Comparison of ENCODE assay signal across 8 cellular contexts in the genomic region with DNA sequence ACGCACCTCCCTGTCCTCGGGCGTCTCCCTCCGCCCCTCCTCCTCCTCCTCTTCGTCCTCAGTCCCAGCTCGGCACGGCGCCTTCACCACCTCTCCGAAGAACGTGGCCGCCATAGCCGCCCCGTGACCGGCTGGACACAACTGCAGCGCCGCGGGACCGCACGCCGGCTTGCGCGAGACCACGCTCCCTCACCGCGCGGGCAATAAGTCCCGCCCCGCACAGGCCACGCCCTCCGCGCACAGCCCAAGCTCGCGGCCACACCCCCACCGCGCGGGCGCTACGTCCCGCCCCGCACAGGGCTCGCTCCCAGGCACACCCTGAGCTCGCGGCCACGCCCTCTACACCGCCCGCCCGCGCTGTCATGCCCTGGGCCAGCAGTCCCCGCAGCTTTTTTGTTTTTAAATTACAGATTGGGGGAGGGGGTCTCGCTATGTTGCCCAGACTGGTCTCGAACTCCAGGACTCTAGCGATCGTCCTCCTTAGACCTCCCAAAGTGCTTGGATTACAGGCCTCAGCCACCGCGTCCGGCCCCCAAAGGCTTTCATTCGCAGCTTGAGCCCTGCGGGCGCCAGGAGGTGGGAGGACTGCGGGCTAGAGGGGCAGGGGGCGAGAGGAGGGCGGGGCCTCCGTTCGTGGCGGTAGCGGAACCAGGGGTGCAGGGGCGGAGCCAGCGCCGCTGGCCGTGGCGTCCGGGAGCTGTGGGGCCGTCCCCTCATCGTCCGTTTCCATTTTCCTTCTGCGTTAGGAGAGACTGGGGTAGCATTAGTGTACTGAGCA. TPM values are rescaled to one million over a fixed set of nuclear protein-coding genes. Genes with fewer than 3 reads are reported as not detected.
DNase-seq lines count a peak whose midpoint lies in the region; ATAC-seq and TF ChIP-seq lines count a peak whose summit lies in the region.

A gene with protein sequence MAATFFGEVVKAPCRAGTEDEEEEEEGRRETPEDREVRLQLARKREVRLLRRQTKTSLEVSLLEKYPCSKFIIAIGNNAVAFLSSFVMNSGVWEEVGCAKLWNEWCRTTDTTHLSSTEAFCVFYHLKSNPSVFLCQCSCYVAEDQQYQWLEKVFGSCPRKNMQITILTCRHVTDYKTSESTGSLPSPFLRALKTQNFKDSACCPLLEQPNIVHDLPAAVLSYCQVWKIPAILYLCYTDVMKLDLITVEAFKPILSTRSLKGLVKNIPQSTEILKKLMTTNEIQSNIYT (minus strand): TSS at position 180 of the 778 bp plus-strand sequence. CDS start 66 bp downstream, at position 114.

- in situ Hi-C loops in transverse colon (cut with MboI; ENCODE audit: low pct_ligation_motif_present in 1 of 4, low pct_unique_long_range_greater_than_20kb in 1 of 4, low sequenced_read_pairs in 3 of 4), result loop anchor here in 1 of 4 donors (25.0 kb wide), 1 partner anchor 204 kb away; a partner anchor contains a TSS

- 0% methylated on average over 25 to 76 of the region's 76 CpGs for WGBS in heart left ventricle, 4 donors
- WGBS in transverse colon (ENCODE audit: low coverage in 1 of 2), 2 donors, result 0% methylated on average over 54 of the region's 76 CpGs; no CpG with 5 or more reads in 1 of the 2 donors

- H3K9me3 ChIP-seq in heart left ventricle (no peaks in the 10 kb centered on the region), transverse colon (no peaks in the 10 kb centered on the region)

- intact Hi-C loops in T-helper 1 cell treated with Interleukin-12 subunit alpha and Interleukin-12 subunit beta and Interleukin-4 antibody, amounts not matched to agents 30 ng/mL and 1 ng/mL, for 36 hours (cut with micrococcal nuclease), result loop anchor here (1.0 to 10.0 kb wide), 10 partner anchors 13 to 1919 kb away; a partner anchor contains a TSS
- intact Hi-C loops in heart left ventricle (cut with DNase I) (loop anchor here in 5 of 10 donors (5.0 to 10.0 kb wide), 2 partner anchors 201 to 204 kb away; a partner anchor contains a TSS), transverse colon (cut with DNase I; ENCODE audit: low total_unique reads) (no loop called here)

- H3K27me3 ChIP-seq in heart left ventricle (no peaks in the 10 kb centered on the region), transverse colon (no peaks in the 10 kb centered on the region)

- TF ChIP-seq CTCF in heart left ventricle (IDR thresholded peaks at IDR 0.05), result peak in 1 of 12 donors; percentile 14
- no peak for TF ChIP-seq CTCF in transverse colon (IDR thresholded peaks at IDR 0.05)

- H3K27ac ChIP-seq in heart left ventricle (peak within 1 kb of the TSS; percentile 82 to 96 (median 92)), transverse colon (peak within 1 kb of the TSS; percentile 91 to 95 (median 92))

- H3K4me1 ChIP-seq in heart left ventricle (peaks cover 0 to 24% (median 14%) of the 10 kb centered on the region in 12 donors), transverse colon (peaks cover 6 to 35% (median 22%) of the 10 kb centered on the region in 4 donors)

- peak within 1 kb of the TSS; percentile 72 to 97 (median 86) for H3K4me3 ChIP-seq in heart left ventricle
- peak within 1 kb of the TSS; percentile 75 to 92 (median 80) for H3K4me3 ChIP-seq in transverse colon

- no peak for TF ChIP-seq EP300 in transverse colon (IDR thresholded peaks at IDR 0.05; ENCODE audit: low read depth)

- ATAC-seq in GM18498 (IDR thresholded peaks at IDR 0.05; ENCODE audit: unreplicated experiment) (peak; percentile 90), HG02885 (IDR thresholded peaks at IDR 0.05; ENCODE audit: poor library complexity, unreplicated experiment) (peak; percentile 86), heart left ventricle (peak; percentile 97 to 98 (median 98))

- TF ChIP-seq POLR2A in heart left ventricle (IDR thresholded peaks at IDR 0.05) (peak in 1 of 2 donors; percentile 72), transverse colon (IDR thresholded peaks at IDR 0.05) (peak; percentile 83)

- DNase-seq in NCI-H1694 (lab: John Stamatoyannopoulos, UW), result peak; percentile 92
- DNase-seq in amniotic epithelial cell (ENCODE audit: low read depth), result peak; percentile 88
- peak; percentile 94 to 97 (median 95) for DNase-seq in heart left ventricle
- DNase-seq in pons (ENCODE audit: low spot score), result peak; percentile 86
- peak; percentile 97 for DNase-seq in transverse colon

- H3K36me3 ChIP-seq in heart left ventricle (peaks cover 0 to 16% (median 4%) of the 10 kb centered on the region in 9 donors), transverse colon (peaks cover 0 to 4% (median 0%) of the 10 kb centered on the region in 4 donors)

RNA-seq across cellular contexts. Expression of the gene that starts here (rescaled TPM):
- total RNA-seq in T-helper 1 cell treated with Interleukin-12 subunit alpha and Interleukin-12 subunit beta and Interleukin-4 antibody, amounts not matched to agents 30 ng/mL and 1 ng/mL, for 36 hours, result 58.5 and 66.1 TPM in 2 replicates
- total RNA-seq in heart left ventricle (10 to 100 TPM; 12.0 to 31.6 (median 25.3) TPM), transverse colon (10 to 100 TPM in 3 of 4 donors, 1 to 10 TPM in 1; 7.4 to 28.1 (median 20.2) TPM)
- 10 to 100 TPM; 34.5 to 35.2 TPM for polyA plus RNA-seq in heart left ventricle

Comparison
In these comparisons a context has a peak if more than half of its experiments do, and no peak if none do; other contexts are left out.
1. Peak in every context shown above with its lines: DNase-seq, ATAC-seq, H3K4me3 ChIP-seq and H3K27ac ChIP-seq.